Comparison of ENCODE assay signal across 1 cellular context in the genomic region with DNA sequence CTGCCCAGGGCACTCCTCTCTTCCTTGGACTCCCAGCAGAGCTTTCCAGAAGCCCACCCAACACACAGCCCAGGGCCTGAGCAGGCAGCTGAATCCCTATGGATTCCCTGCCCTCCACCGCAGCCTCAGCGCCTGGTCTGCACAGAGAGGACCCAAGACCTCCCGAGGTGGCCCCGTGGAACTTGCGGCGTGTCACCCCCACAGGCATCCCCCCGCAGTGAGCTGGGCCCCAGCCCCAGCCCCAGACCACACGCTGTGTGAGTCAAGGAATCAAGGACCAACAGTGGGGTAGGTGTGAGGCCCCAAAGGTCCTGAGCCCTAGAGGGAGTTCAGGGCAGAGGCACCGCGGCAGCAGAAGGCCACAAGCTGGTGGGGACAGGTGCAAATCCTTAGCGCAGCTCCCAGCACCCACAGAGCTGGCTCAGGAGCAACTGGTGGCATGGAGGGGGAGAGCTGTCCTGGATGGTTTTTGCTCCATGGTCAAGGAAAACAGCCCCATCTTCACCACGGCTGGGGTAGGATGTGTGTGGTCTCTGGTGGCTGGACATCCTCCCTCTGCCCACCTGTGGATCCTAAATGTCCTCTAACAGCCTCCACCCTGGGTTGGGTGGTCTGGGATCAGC.
TF ChIP-seq lines count a peak whose summit lies in the region.

No MANE protein-coding gene starts in this region.

TF ChIP-seq in HepG2, 621 proteins besides CTCF, POLR2A, EP300 and RAD21 (continued from another document):
- peak; percentile 81 for TF ChIP-seq ZBTB33 (CRISPR knock-in tag; IDR thresholded peaks at IDR 0.05)
- TF ChIP-seq, protein P1, sequence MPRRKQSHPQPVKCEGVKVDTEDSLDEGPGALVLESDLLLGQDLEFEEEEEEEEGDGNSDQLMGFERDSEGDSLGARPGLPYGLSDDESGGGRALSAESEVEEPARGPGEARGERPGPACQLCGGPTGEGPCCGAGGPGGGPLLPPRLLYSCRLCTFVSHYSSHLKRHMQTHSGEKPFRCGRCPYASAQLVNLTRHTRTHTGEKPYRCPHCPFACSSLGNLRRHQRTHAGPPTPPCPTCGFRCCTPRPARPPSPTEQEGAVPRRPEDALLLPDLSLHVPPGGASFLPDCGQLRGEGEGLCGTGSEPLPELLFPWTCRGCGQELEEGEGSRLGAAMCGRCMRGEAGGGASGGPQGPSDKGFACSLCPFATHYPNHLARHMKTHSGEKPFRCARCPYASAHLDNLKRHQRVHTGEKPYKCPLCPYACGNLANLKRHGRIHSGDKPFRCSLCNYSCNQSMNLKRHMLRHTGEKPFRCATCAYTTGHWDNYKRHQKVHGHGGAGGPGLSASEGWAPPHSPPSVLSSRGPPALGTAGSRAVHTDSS (CRISPR knock-in tag; conservative IDR thresholded peaks at IDR 0.05) = 0 out of 2 replicates have a peak, but pooled peaks have one; percentile 40
- TF ChIP-seq AGO2 (optimal IDR thresholded peaks at IDR 0.05; ENCODE audit: low read depth, low read length) = peak; percentile 92
- peak; percentile 9 for TF ChIP-seq RBM22 (optimal IDR thresholded peaks at IDR 0.05; ENCODE audit: low read length)
- TF ChIP-seq, protein P2, sequence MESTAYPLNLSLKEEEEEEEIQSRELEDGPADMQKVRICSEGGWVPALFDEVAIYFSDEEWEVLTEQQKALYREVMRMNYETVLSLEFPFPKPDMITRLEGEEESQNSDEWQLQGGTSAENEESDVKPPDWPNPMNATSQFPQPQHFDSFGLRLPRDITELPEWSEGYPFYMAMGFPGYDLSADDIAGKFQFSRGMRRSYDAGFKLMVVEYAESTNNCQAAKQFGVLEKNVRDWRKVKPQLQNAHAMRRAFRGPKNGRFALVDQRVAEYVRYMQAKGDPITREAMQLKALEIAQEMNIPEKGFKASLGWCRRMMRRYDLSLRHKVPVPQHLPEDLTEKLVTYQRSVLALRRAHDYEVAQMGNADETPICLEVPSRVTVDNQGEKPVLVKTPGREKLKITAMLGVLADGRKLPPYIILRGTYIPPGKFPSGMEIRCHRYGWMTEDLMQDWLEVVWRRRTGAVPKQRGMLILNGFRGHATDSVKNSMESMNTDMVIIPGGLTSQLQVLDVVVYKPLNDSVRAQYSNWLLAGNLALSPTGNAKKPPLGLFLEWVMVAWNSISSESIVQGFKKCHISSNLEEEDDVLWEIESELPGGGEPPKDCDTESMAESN (CRISPR knock-in tag; conservative IDR thresholded peaks at IDR 0.05) = 0 out of 2 replicates have a peak, but pooled peaks have one; percentile 10
- peak; percentile 0; the same call in 1 of the 2 replicates for TF ChIP-seq POLR2G (IDR thresholded peaks at IDR 0.05; ENCODE audit: low read depth, low read length)
- TF ChIP-seq ZSCAN29 (CRISPR knock-in tag; conservative IDR thresholded peaks at IDR 0.05) = no peak
- no peak for TF ChIP-seq ZNF124 (CRISPR knock-in tag; IDR thresholded peaks at IDR 0.05)
- no peak for TF ChIP-seq ZSCAN30 (CRISPR knock-in tag; IDR thresholded peaks at IDR 0.05)
- peak; percentile 10 for TF ChIP-seq CHD4 (IDR thresholded peaks at IDR 0.05; ENCODE audit: borderline replicate concordance, low read length)
- 0 out of 2 replicates have a peak, but pooled peaks have one; percentile 6 for TF ChIP-seq CREBL2 (CRISPR knock-in tag; IDR thresholded peaks at IDR 0.05; ENCODE audit: borderline replicate concordance)
TF ChIP-seq in HepG2: peak in this region for 12.
